ENCODE assay signal across 14 cellular contexts in the genomic region with DNA sequence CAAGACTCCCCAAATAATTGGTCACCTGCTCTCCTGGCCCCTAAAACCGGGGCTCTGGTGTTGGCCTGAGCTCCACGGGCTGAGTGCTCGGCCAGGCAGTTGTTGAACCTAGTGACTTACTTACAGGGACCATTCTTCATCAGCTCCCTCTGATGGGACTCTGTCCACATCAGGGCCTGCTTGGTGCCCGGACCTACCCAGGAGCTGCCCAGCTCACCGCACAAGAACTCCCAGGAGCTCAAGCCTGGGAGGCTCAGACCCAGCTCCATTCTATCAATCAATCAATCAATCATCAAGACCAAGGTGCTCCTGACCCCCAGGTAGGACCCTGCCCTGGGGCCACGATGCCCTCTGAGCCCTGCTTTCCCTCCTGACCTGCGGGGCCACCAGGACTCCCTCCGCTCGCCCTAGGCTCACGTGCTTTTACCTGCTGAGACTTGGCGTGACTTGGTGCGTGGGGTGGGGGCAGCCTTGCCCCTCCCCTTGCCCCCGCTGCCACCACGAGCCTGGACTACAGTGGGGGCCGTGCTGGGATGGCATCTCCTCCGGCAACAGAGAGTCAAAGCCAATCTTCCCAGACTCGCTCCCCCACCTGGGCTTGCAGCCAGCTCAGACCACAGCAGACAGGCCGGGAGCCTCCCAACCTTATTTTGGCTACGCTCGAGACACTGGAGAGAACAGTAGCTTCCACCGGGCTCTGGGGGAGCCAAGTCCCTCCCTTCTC. TPM values are rescaled to one million over a fixed set of nuclear protein-coding genes. Genes with fewer than 3 reads are reported as not detected.
A peak's percentile ranks its signal among the peaks of the same experiment; 100 is the strongest.
DNase-seq lines count a peak whose midpoint lies in the region; FAIRE-seq and TF ChIP-seq lines count a peak whose summit lies in the region.
"Had no signal": no experiment of that assay in that cellular context is flagged by ENCODE, and none has a peak within 500 bp of the region (broad histone marks: within the 10 kb centered on the region; RNA-seq: fewer than 3 reads in every experiment).

No MANE protein-coding gene starts in this region.

- no peaks in the 10 kb centered on the region for H3K27me3 ChIP-seq in PC-9 (ENCODE audit: insufficient read depth, low read depth)
- no peaks in the 10 kb centered on the region for H3K27me3 ChIP-seq in H1 (replicated peaks in 1 of 4; ENCODE audit: control insufficient read depth in 3 of 4, extremely low read depth in 1 of 4, insufficient read depth in 3 of 4, low read length in 3 of 4)

- H3K14ac ChIP-seq in H1 (ENCODE audit: insufficient read length): no peak overlapping the region

- H3K23ac ChIP-seq in H1 (ENCODE audit: insufficient read length): no peak overlapping the region

- no peak for TF ChIP-seq POLR2A in H1 (IDR thresholded peaks at IDR 0.05; ENCODE audit: control extremely low read depth in 1 of 2, low read depth in 2 of 2, low read length in 2 of 2)

- no peak overlapping the region for H2AFZ ChIP-seq in PC-9
- no peak overlapping the region for H2AFZ ChIP-seq in H1 (ENCODE audit: low read length)

- DNase-seq in AG08395 (ENCODE audit: low spot score) (peak; percentile 68), PC-9 (no peak), H1 (ENCODE audit: low read depth in 1 of 2, low spot score in 2 of 2) (no peak), nephron progenitor cell (no peak), NCI-H1417 (lab: John Stamatoyannopoulos, UW) (no peak), NCI-H146 treated with DMSO at 0.1 percent for 48 hours (lab: John Stamatoyannopoulos, UW; ENCODE audit: unreplicated experiment) (no peak), iPS-NIHi7 (ENCODE audit: extremely low spot score) (no peak), SIG-M5 treated with dmso at 0.1 percent for 504 hours (lab: John Stamatoyannopoulos, UW; ENCODE audit: unreplicated experiment) (no peak)
- DNase-seq: activated CD4-positive, alpha-beta T cell treated with anti-CD3 and anti-CD28 coated beads for 4 hours; natural killer cell; NCI-H2081 treated with DMSO at 0.1 percent for 48 hours; T-helper 17 cell had no signal

- no peak overlapping the region for H2BK20ac ChIP-seq in H1 (ENCODE audit: low read length)

- no peak for TF ChIP-seq EP300 in H1 (IDR thresholded peaks at IDR 0.05; ENCODE audit: borderline replicate concordance in 1 of 2, low read depth in 2 of 2, low read length in 2 of 2)

- H2BK5ac ChIP-seq in H1 (ENCODE audit: low read depth, low read length): no peak overlapping the region

- H3K36me3 ChIP-seq in PC-9 (ENCODE audit: low read depth) (no peaks in the 10 kb centered on the region), H1 (ENCODE audit: control insufficient read depth in 2 of 4, insufficient read depth in 4 of 4, low read length in 3 of 4) (peaks cover 0 to 13% (median 0%) of the 10 kb centered on the region in 4 experiments; a peak in 4 of 8 replicates)

- H3K27ac ChIP-seq in PC-9 (no peak overlapping the region), H1 (ENCODE audit: low read depth, low read length) (no peak overlapping the region)

- H2BK15ac ChIP-seq in H1 (ENCODE audit: low read length): no peak overlapping the region

- 90% methylated on average over 21 of the region's 21 CpGs; no CpG with 5 or more reads in 1 of the 2 experiments for WGBS in H1 (ENCODE audit: extremely low coverage in 1 of 2, insufficient coverage in 1 of 2, insufficient read length in 1 of 2, insufficient replicate concordance in 2 of 2, low coverage in 1 of 2, low lambda C conversion rate in 2 of 2, missing lambda C conversion rate in 1 of 2), 2 experiments

- H3K4me2 ChIP-seq in PC-9: no peak overlapping the region
- H3K4me2 ChIP-seq in H1 (ENCODE audit: insufficient read depth in 1 of 2, low read depth in 2 of 2, low read length in 2 of 2): no peak overlapping the region

- POLR2A ChIA-PET in PC-9 (lab: Charles Lee; ENCODE audit: unreplicated experiment) (interaction anchor here (0.6 kb wide), 1 partner anchor 733 kb away, joined by 4 read pairs; no protein-coding TSS in a partner anchor), H1 (lab: Charles Lee; ENCODE audit: partially characterized antibody) (interaction anchor here (0.9 to 1.7 kb wide), 7 partner anchors 17 to 281 kb away, joined by 3 to 8 read pairs (median 3); no protein-coding TSS in a partner anchor)

- H2BK12ac ChIP-seq in H1 (ENCODE audit: low read depth, low read length): 0 out of 2 replicates have a peak overlapping the region, but pooled peaks have one; percentile 9

- intact Hi-C loops in PC-9 (cut with micrococcal nuclease; ENCODE audit: unreplicated experiment): no loop called here

- no peak overlapping the region for H3K18ac ChIP-seq in H1 (ENCODE audit: extremely low read depth, low read length)

- H3K36me3 Mint-ChIP-seq in nephron progenitor cell (ENCODE audit: low read depth): peaks cover 20% of the 10 kb centered on the region
- H3K36me3 Mint-ChIP-seq: natural killer cell had no signal

- no peak for FAIRE-seq in H1 (lab: Jason Lieb, UNC)

- no peak overlapping the region for H2AK5ac ChIP-seq in H1 (ENCODE audit: low read depth, low read length)

- no peak for TF ChIP-seq RAD21 in H1 (IDR thresholded peaks at IDR 0.05 in 1 of 2, conservative IDR thresholded peaks at IDR 0.05 in 1 of 2; ENCODE audit: low read depth in 2 of 2, low read length in 2 of 2)

- peak overlapping the region; percentile 80; the same call in 1 of the 2 replicates for H4K8ac ChIP-seq in H1 (ENCODE audit: extremely low read depth, insufficient read depth, low read length)

- no peak overlapping the region for H4K5ac ChIP-seq in H1 (ENCODE audit: insufficient read length, low read depth, low read length)

- no peaks in the 10 kb centered on the region for H3K27me3 Mint-ChIP-seq in nephron progenitor cell (ENCODE audit: low read depth, poor library complexity)
- H3K27me3 Mint-ChIP-seq: B cell, T-helper 17 cell had no signal

- no peak overlapping the region for H3K4ac ChIP-seq in H1 (replicated peaks; ENCODE audit: insufficient read length, low read depth, low read length)

- no peak overlapping the region for H3K9ac ChIP-seq in H1 (replicated peaks in 1 of 4; ENCODE audit: extremely low read depth in 1 of 4, low read depth in 3 of 4, low read length in 3 of 4)

- H3K27ac Mint-ChIP-seq in nephron progenitor cell: peak overlapping the region; percentile 91
- H3K27ac Mint-ChIP-seq: activated T-helper 1 cell treated with anti-CD3 and anti-CD28 coated beads, Interleukin-12 subunit alpha, Interleukin-12 subunit beta, Interleukin-2, Interleukin-4 antibody, amounts not matched to agents 30 ng/mL and 10 ng/mL and 1 ng/mL, durations not matched to agents 14 hours and 24 hours and 36 hours; B cell; natural killer cell; T-helper 17 cell had no signal

- no peak overlapping the region for H3K4me3 ChIP-seq in PC-9
- H3K4me3 ChIP-seq in H1 (ENCODE audit: extremely low read depth in 1 of 4, insufficient read depth in 2 of 4, low read depth in 3 of 4, low read length in 4 of 4): no peak overlapping the region

- no peak overlapping the region for H3K4me3 Mint-ChIP-seq in nephron progenitor cell
- H3K4me3 Mint-ChIP-seq: activated T-helper 1 cell treated with anti-CD3 and anti-CD28 coated beads, Interleukin-12 subunit alpha, Interleukin-12 subunit beta, Interleukin-2, Interleukin-4 antibody, amounts not matched to agents 30 ng/mL and 10 ng/mL and 1 ng/mL, durations not matched to agents 14 hours and 24 hours and 36 hours; B cell; natural killer cell; T-helper 17 cell had no signal

- no peak overlapping the region for H4K91ac ChIP-seq in H1 (replicated peaks; ENCODE audit: insufficient read length, low read length)

- H3K79me2 ChIP-seq in PC-9 (ENCODE audit: low read depth): no peaks in the 10 kb centered on the region
- H3K79me2 ChIP-seq in H1 (ENCODE audit: control insufficient read depth in 1 of 2, insufficient read depth in 2 of 2, low read length in 2 of 2): no peaks in the 10 kb centered on the region

- H3K4me1 ChIP-seq in PC-9 (replicated peaks; ENCODE audit: insufficient read depth) (no peaks in the 10 kb centered on the region), H1 (replicated peaks in 1 of 4; ENCODE audit: control insufficient read depth in 3 of 4, insufficient read depth in 4 of 4, low read length in 3 of 4) (peaks cover 0 to 14% (median 7%) of the 10 kb centered on the region in 4 experiments; a peak in 6 of 7 replicates)

- no peak overlapping the region for H3K56ac ChIP-seq in H1 (replicated peaks; ENCODE audit: insufficient read length, low read depth, low read length)

- H3K23me2 ChIP-seq in H1 (ENCODE audit: low read depth, low read length): no peaks in the 10 kb centered on the region

- H3K4me1 Mint-ChIP-seq in nephron progenitor cell: peaks cover 4% of the 10 kb centered on the region
- H3K4me1 Mint-ChIP-seq: B cell, natural killer cell, T-helper 17 cell had no signal

- no peaks in the 10 kb centered on the region for H3K9me2 ChIP-seq in PC-9 (ENCODE audit: insufficient read depth)

- TF ChIP-seq CTCF in PC-9 (conservative IDR thresholded peaks at IDR 0.05) (no peak), H1 (IDR thresholded peaks at IDR 0.05; ENCODE audit: control extremely low read depth in 1 of 3, insufficient read depth in 1 of 3, low read depth in 1 of 3, low read length in 3 of 3) (no peak), nephron progenitor cell (IDR thresholded peaks at IDR 0.05) (no peak)

- CTCF ChIA-PET in PC-9 (lab: Charles Lee) (interaction anchor here (0.6 kb wide), 1 partner anchor 837 kb away, joined by 3 read pairs; no protein-coding TSS in a partner anchor), H1 (lab: Charles Lee; ENCODE audit: partially characterized antibody) (interaction anchor here (0.7 to 2.6 kb wide), 6 partner anchors 9 to 318 kb away, joined by 3 to 12 read pairs (median 3); no protein-coding TSS in a partner anchor)

- H2BK120ac ChIP-seq in H1 (replicated peaks; ENCODE audit: low read depth, low read length): no peak overlapping the region

- peaks cover 3% of the 10 kb centered on the region for H3K9me3 Mint-ChIP-seq in nephron progenitor cell
- H3K9me3 Mint-ChIP-seq: activated T-helper 1 cell treated with anti-CD3 and anti-CD28 coated beads, Interleukin-12 subunit alpha, Interleukin-12 subunit beta, Interleukin-2, Interleukin-4 antibody, amounts not matched to agents 30 ng/mL and 10 ng/mL and 1 ng/mL, durations not matched to agents 14 hours and 24 hours and 36 hours; natural killer cell had no signal

- TSS peak; percentile 17 for BruUV-seq in PC-9 (replicated peaks; lab: Mats Ljungman, UMichigan)

- H3K9me3 ChIP-seq in PC-9 (ENCODE audit: insufficient read depth, low read depth) (no peaks in the 10 kb centered on the region), H1 (ENCODE audit: insufficient read depth in 2 of 2, low read depth in 1 of 2, low read length in 1 of 2) (no peaks in the 10 kb centered on the region)

- H3K79me1 ChIP-seq in H1 (ENCODE audit: low read depth, low read length): no peaks in the 10 kb centered on the region

- H3F3A ChIP-seq in PC-9 (ENCODE audit: insufficient read depth, low read depth): peaks cover 7% of the 10 kb centered on the region; the same call in 1 of the 2 replicates

- no peaks in the 10 kb centered on the region for H4K20me1 ChIP-seq in PC-9 (ENCODE audit: insufficient read depth)
- H4K20me1 ChIP-seq in H1 (replicated peaks in 1 of 2; ENCODE audit: control insufficient read depth in 1 of 2, insufficient read depth in 2 of 2, low read length in 2 of 2): peaks cover 0 to 3% of the 10 kb centered on the region in 2 experiments

RNA-seq across cellular contexts. Expression of gene IL34, which starts 15.7 kb away (rescaled TPM):
- total RNA-seq in PC-9 (2021): not detected in 2 replicates
- 4.0 and 4.6 TPM in 2 replicates for total RNA-seq in H1 (2021; fragmentation: NEBNext Ultra II Directional; extraction: Animal tissue kit (Norgen Biotek cat#: 25700))
- 5.6 and 8.0 TPM in 2 replicates for polyA plus RNA-seq in H1 (2011; rRNA removed)
- polyA plus RNA-seq in H1 (2011; cell fraction: cytosol; rRNA removed): 6.7 TPM
- 9.0 TPM for polyA plus RNA-seq in H1 (2011; cell fraction: nucleus; rRNA removed)
- 4.6 to 6.5 TPM (median 5.2 TPM) in 4 replicates for polyA plus RNA-seq in H1 (2012, experiment 1 of 2)
- polyA plus RNA-seq in H1 (2012, experiment 2 of 2): 3.3 TPM
- polyA plus RNA-seq in H1 (2013, experiment 1 of 2): 2.7 TPM
- polyA plus RNA-seq in H1 (2013, experiment 2 of 2): 3.3 TPM
- 1.7 and 2.2 TPM in 2 replicates for polyA minus RNA-seq in H1 (2011; rRNA and poly(A)+ RNA removed)
- 4.3 TPM for polyA minus RNA-seq in H1 (2011; cell fraction: cytosol; rRNA and poly(A)+ RNA removed)
- 1.5 TPM for polyA minus RNA-seq in H1 (2011; cell fraction: nucleus; rRNA and poly(A)+ RNA removed)
- total RNA-seq: activated T-helper 1 cell treated with anti-CD3 and anti-CD28 coated beads, Interleukin-12 subunit alpha, Interleukin-12 subunit beta, Interleukin-2, Interleukin-4 antibody, amounts not matched to agents 30 ng/mL and 10 ng/mL and 1 ng/mL, durations not matched to agents 14 hours and 24 hours and 36 hours; B cell had no signal

RNA-seq across cellular contexts. Expression of gene MTSS2, which starts 23.8 kb away (rescaled TPM):
- 27.6 and 52.0 TPM in 2 replicates for total RNA-seq in PC-9 (2021)
- 34.2 and 36.7 TPM in 2 replicates for total RNA-seq in H1 (2021; fragmentation: NEBNext Ultra II Directional; extraction: Animal tissue kit (Norgen Biotek cat#: 25700))
- 23.3 and 33.8 TPM in 2 replicates for polyA plus RNA-seq in H1 (2011; rRNA removed)
- polyA plus RNA-seq in H1 (2011; cell fraction: cytosol; rRNA removed): 26.1 TPM
- 34.8 TPM for polyA plus RNA-seq in H1 (2011; cell fraction: nucleus; rRNA removed)
- polyA plus RNA-seq in H1 (2012, experiment 1 of 2): 22.4 to 38.9 TPM (median 37.5 TPM) in 4 replicates
- polyA plus RNA-seq in H1 (2012, experiment 2 of 2): 14.0 TPM
- polyA plus RNA-seq in H1 (2013, experiment 1 of 2): 32.8 TPM
- polyA plus RNA-seq in H1 (2013, experiment 2 of 2): 34.0 TPM
- 13.3 and 15.3 TPM in 2 replicates for polyA minus RNA-seq in H1 (2011; rRNA and poly(A)+ RNA removed)
- 23.2 TPM for polyA minus RNA-seq in H1 (2011; cell fraction: cytosol; rRNA and poly(A)+ RNA removed)
- 18.2 TPM for polyA minus RNA-seq in H1 (2011; cell fraction: nucleus; rRNA and poly(A)+ RNA removed)
